ENCODE assay signal across 9 cellular contexts in genomic region chr3:184582998-184583344, GRCh38. TPM values are rescaled to one million over a fixed set of nuclear protein-coding genes. Genes with fewer than 3 reads are reported as not detected.
A peak's percentile ranks its signal among the peaks of the same experiment; 100 is the strongest.
DNase-seq lines count a peak whose midpoint lies in the region; ATAC-seq and TF ChIP-seq lines count a peak whose summit lies in the region.
"Had no signal": no experiment of that assay in that cellular context is flagged by ENCODE, and none has a peak within 500 bp of the region (broad histone marks: within the 10 kb centered on the region; RNA-seq: fewer than 3 reads in every experiment).

No MANE protein-coding gene starts in this region.

- H3K27me3 ChIP-seq in sigmoid colon (no peaks in the 10 kb centered on the region), Karpas-422 (ENCODE audit: low read length) (no peaks in the 10 kb centered on the region)
- H3K27me3 ChIP-seq: MG63 had no signal

- DNase-seq in islet precursor cell = peak; percentile 60
- no peak for DNase-seq in sigmoid colon
- DNase-seq in SW 1271 (lab: John Stamatoyannopoulos, UW) = no peak
- no peak for DNase-seq in activated CD8-positive, alpha-beta memory T cell treated with anti-CD3 and anti-CD28 coated beads, Interleukin-2, amount 10 ng/mL, durations not matched to agents 7 days and 5 days
- no peak for DNase-seq in Karpas-422
- no peak for DNase-seq in ureter (ENCODE audit: low spot score)
- DNase-seq: MG63 had no signal

- TF ChIP-seq EP300 in sigmoid colon (IDR thresholded peaks at IDR 0.05) = no peak

- H3K27ac Mint-ChIP-seq in brain = peak overlapping the region; percentile 71 to 98 (median 90)
- H3K27ac Mint-ChIP-seq in activated CD8-positive, alpha-beta memory T cell treated with anti-CD3 and anti-CD28 coated beads, Interleukin-2, amount 10 ng/mL, durations not matched to agents 7 days and 5 days = no peak overlapping the region

- H3K79me2 ChIP-seq in Karpas-422 (ENCODE audit: low read length) = no peaks in the 10 kb centered on the region

- peak overlapping the region; percentile 68 to 84 (median 74) for H3K4me3 Mint-ChIP-seq in brain
- H3K4me3 Mint-ChIP-seq in activated CD8-positive, alpha-beta memory T cell treated with anti-CD3 and anti-CD28 coated beads, Interleukin-2, amount 10 ng/mL, durations not matched to agents 7 days and 5 days = no peak overlapping the region

- H3K27me3 Mint-ChIP-seq in brain = no peaks in the 10 kb centered on the region
- H3K27me3 Mint-ChIP-seq in activated CD8-positive, alpha-beta memory T cell treated with anti-CD3 and anti-CD28 coated beads, Interleukin-2, amount 10 ng/mL, durations not matched to agents 7 days and 5 days = peaks cover 40% of the 10 kb centered on the region

- 38 to 60% methylated on average over 13 of the region's 13 CpGs for WGBS in sigmoid colon, 2 donors

- peak overlapping the region; percentile 59 to 68 (median 64) for H3K4me3 ChIP-seq in sigmoid colon
- no peak overlapping the region for H3K4me3 ChIP-seq in Karpas-422 (ENCODE audit: low read length)
- H3K4me3 ChIP-seq: MG63 had no signal

- TF ChIP-seq POLR2A in sigmoid colon (IDR thresholded peaks at IDR 0.05) = no peak

- no peaks in the 10 kb centered on the region; the same call in 1 of the 2 replicates for H3K36me3 ChIP-seq in ES-I3 (ENCODE audit: insufficient read depth, low read length)
- H3K36me3 ChIP-seq in sigmoid colon = peaks cover 0 to 26% (median 7%) of the 10 kb centered on the region in 4 donors
- H3K36me3 ChIP-seq in Karpas-422 (ENCODE audit: insufficient read depth, low read length) = no peaks in the 10 kb centered on the region
- H3K36me3 ChIP-seq: MG63 had no signal

- peak overlapping the region; percentile 83 to 88 (median 84) for H3K27ac ChIP-seq in sigmoid colon
- H3K27ac ChIP-seq in Karpas-422 (ENCODE audit: low read length) = no peak overlapping the region

- H3K9ac ChIP-seq in ES-I3 (ENCODE audit: low read depth, low read length) (peak overlapping the region; percentile 36; the same call in 1 of the 2 replicates), Karpas-422 (ENCODE audit: low read length) (no peak overlapping the region)

- H3K4me1 Mint-ChIP-seq in brain = peaks cover 45% of the 10 kb centered on the region
- no peaks in the 10 kb centered on the region for H3K4me1 Mint-ChIP-seq in activated CD8-positive, alpha-beta memory T cell treated with anti-CD3 and anti-CD28 coated beads, Interleukin-2, amount 10 ng/mL, durations not matched to agents 7 days and 5 days

- H3K36me3 Mint-ChIP-seq in brain = peaks cover 33% of the 10 kb centered on the region
- no peaks in the 10 kb centered on the region for H3K36me3 Mint-ChIP-seq in activated CD8-positive, alpha-beta memory T cell treated with anti-CD3 and anti-CD28 coated beads, Interleukin-2, amount 10 ng/mL, durations not matched to agents 7 days and 5 days

- ATAC-seq in activated CD8-positive, alpha-beta memory T cell treated with anti-CD3 and anti-CD28 coated beads, Interleukin-2, amount 10 ng/mL, durations not matched to agents 7 days and 5 days = no peak

- H3K9me3 ChIP-seq in ES-I3 (ENCODE audit: control insufficient read depth, insufficient read depth, low read length) = no peaks in the 10 kb centered on the region
- no peaks in the 10 kb centered on the region for H3K9me3 ChIP-seq in sigmoid colon
- H3K9me3 ChIP-seq in Karpas-422 (ENCODE audit: low read length) = no peaks in the 10 kb centered on the region
- H3K9me3 ChIP-seq: MG63 had no signal

- no peak overlapping the region for H2AFZ ChIP-seq in Karpas-422 (ENCODE audit: low read length)

- TF ChIP-seq CTCF in brain (conservative IDR thresholded peaks at IDR 0.05) (no peak), sigmoid colon (IDR thresholded peaks at IDR 0.05) (no peak)

- H3K4me2 ChIP-seq in Karpas-422 (ENCODE audit: low read depth, low read length, poor library complexity, severe bottlenecking) = no peak overlapping the region

- intact Hi-C loops in sigmoid colon (cut with DNase I) = loop anchor here (5.0 kb wide), 1 partner anchor 129 kb away; the partner anchor contains the start of gene MAGEF1

- CTCF ChIA-PET in activated CD8-positive, alpha-beta memory T cell treated with anti-CD3 and anti-CD28 coated beads, Interleukin-2, amount 10 ng/mL, durations not matched to agents 7 days and 5 days (lab: Charles Lee) = interaction anchor here (1.0 kb wide), 1 partner anchor 143 kb away, joined by 3 read pairs; no protein-coding TSS in a partner anchor

- peaks cover 17% of the 10 kb centered on the region for H3K4me1 ChIP-seq in ES-I3 (ENCODE audit: insufficient read depth, low read length)
- peaks cover 0 to 31% (median 19%) of the 10 kb centered on the region in 4 donors for H3K4me1 ChIP-seq in sigmoid colon
- H3K4me1 ChIP-seq in Karpas-422 (ENCODE audit: low read length) = peaks cover 3% of the 10 kb centered on the region

- no peaks in the 10 kb centered on the region for H3K9me2 ChIP-seq in Karpas-422 (replicated peaks; ENCODE audit: insufficient read depth, low read length)

- no peaks in the 10 kb centered on the region for H4K20me1 ChIP-seq in Karpas-422 (ENCODE audit: insufficient read depth, low read depth, low read length)

- no peaks in the 10 kb centered on the region for H3K9me3 Mint-ChIP-seq in brain
- H3K9me3 Mint-ChIP-seq in activated CD8-positive, alpha-beta memory T cell treated with anti-CD3 and anti-CD28 coated beads, Interleukin-2, amount 10 ng/mL, durations not matched to agents 7 days and 5 days (ENCODE audit: low read depth) = no peaks in the 10 kb centered on the region

RNA-seq across cellular contexts. Expression of gene EPHB3, which starts 21.4 kb away (rescaled TPM):
- polyA plus RNA-seq in brain (ENCODE audit: insufficient read depth, low read depth, low replicate concordance) (17.0 TPM), sigmoid colon (10 to 100 TPM in 1 of 3 donors, 1 to 10 TPM in 2; 1.6 to 20.2 (median 1.8) TPM)
- total RNA-seq in sigmoid colon (1 to 10 TPM; 1.8 to 2.8 (median 2.2) TPM), ureter (4.9 TPM)
- not detected for total RNA-seq in activated CD8-positive, alpha-beta memory T cell treated with anti-CD3 and anti-CD28 coated beads, Interleukin-2, amount 10 ng/mL, durations not matched to agents 7 days and 5 days
- total RNA-seq in Karpas-422 (2014; rRNA removed; shearing (Covaris generic); ENCODE audit: low replicate concordance) = not detected in 2 replicates
